ENCODE assay signal across 2 cellular contexts in genomic region chr10:58464956-58465355, GRCh38.
TF ChIP-seq lines count a peak whose summit lies in the region.

No MANE protein-coding gene starts in this region.

TF ChIP-seq in HepG2, 621 proteins besides CTCF, POLR2A, EP300 and RAD21:
- TF ChIP-seq ZNF30 (CRISPR knock-in tag; IDR thresholded peaks at IDR 0.05) (no peak), DDIT3 (CRISPR knock-in tag; IDR thresholded peaks at IDR 0.05) (no peak), RAD51 (IDR thresholded peaks at IDR 0.05; ENCODE audit: borderline replicate concordance) (no peak), ZFY (CRISPR knock-in tag; IDR thresholded peaks at IDR 0.05) (no peak), MATR3 (CRISPR knock-in tag; IDR thresholded peaks at IDR 0.05) (no peak), CHD4 (IDR thresholded peaks at IDR 0.05; ENCODE audit: borderline replicate concordance, low read length) (no peak), FUBP1 (CRISPR knock-in tag; IDR thresholded peaks at IDR 0.05; ENCODE audit: borderline replicate concordance) (no peak), THRA (CRISPR knock-in tag; IDR thresholded peaks at IDR 0.05; ENCODE audit: borderline replicate concordance) (no peak), SKI (IDR thresholded peaks at IDR 0.05; ENCODE audit: partially characterized antibody) (no peak), PLRG1 (conservative IDR thresholded peaks at IDR 0.05) (no peak), SAFB2 (CRISPR knock-in tag; IDR thresholded peaks at IDR 0.05; ENCODE audit: borderline replicate concordance, low read depth) (no peak), CC2D1A (CRISPR knock-in tag; IDR thresholded peaks at IDR 0.05) (no peak), SIN3B (IDR thresholded peaks at IDR 0.05; ENCODE audit: low read length) (no peak), TRIM24 (CRISPR knock-in tag; IDR thresholded peaks at IDR 0.05) (no peak), ZNF496 (CRISPR knock-in tag; IDR thresholded peaks at IDR 0.05; ENCODE audit: insufficient replicate concordance) (no peak), ZNF563 (CRISPR knock-in tag; IDR thresholded peaks at IDR 0.05) (no peak), HNF4G (IDR thresholded peaks at IDR 0.05; ENCODE audit: borderline replicate concordance, low read depth, low read length) (no peak), HNF4G (CRISPR knock-in tag; IDR thresholded peaks at IDR 0.05; ENCODE audit: borderline replicate concordance, low read depth) (no peak), THAP7 (CRISPR knock-in tag; IDR thresholded peaks at IDR 0.05) (no peak)
- TF ChIP-seq, protein P1, sequence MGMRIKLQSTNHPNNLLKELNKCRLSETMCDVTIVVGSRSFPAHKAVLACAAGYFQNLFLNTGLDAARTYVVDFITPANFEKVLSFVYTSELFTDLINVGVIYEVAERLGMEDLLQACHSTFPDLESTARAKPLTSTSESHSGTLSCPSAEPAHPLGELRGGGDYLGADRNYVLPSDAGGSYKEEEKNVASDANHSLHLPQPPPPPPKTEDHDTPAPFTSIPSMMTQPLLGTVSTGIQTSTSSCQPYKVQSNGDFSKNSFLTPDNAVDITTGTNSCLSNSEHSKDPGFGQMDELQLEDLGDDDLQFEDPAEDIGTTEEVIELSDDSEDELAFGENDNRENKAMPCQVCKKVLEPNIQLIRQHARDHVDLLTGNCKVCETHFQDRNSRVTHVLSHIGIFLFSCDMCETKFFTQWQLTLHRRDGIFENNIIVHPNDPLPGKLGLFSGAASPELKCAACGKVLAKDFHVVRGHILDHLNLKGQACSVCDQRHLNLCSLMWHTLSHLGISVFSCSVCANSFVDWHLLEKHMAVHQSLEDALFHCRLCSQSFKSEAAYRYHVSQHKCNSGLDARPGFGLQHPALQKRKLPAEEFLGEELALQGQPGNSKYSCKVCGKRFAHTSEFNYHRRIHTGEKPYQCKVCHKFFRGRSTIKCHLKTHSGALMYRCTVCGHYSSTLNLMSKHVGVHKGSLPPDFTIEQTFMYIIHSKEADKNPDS (CRISPR knock-in tag; IDR thresholded peaks at IDR 0.05) = no peak
- TF ChIP-seq, protein P2, sequence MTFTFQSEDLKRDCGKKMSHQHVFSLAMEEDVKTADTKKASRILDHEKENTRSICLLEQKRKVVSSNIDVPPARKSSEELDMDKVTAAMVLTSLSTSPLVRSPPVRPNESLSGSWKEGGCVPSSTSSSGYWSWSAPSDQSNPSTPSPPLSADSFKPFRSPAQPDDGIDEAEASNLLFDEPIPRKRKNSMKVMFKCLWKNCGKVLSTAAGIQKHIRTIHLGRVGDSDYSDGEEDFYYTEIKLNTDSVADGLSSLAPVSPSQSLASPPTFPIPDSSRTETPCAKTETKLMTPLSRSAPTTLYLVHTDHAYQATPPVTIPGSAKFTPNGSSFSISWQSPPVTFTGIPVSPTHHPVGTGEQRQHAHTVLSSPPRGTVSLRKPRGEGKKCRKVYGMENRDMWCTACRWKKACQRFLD (CRISPR knock-in tag; IDR thresholded peaks at IDR 0.05; ENCODE audit: borderline replicate concordance) = no peak

TF ChIP-seq in H1, 55 proteins besides CTCF, POLR2A, EP300 and RAD21:
- TF ChIP-seq BCL11A (IDR thresholded peaks at IDR 0.05; ENCODE audit: low read depth in 2 of 2, low read length in 2 of 2) = no peak
- TF ChIP-seq TAF7 (optimal IDR thresholded peaks at IDR 0.05; ENCODE audit: borderline replicate concordance, low read depth, low read length) = no peak
- no peak for TF ChIP-seq SIN3A (conservative IDR thresholded peaks at IDR 0.05 in 1 of 2, IDR thresholded peaks at IDR 0.05 in 1 of 2; ENCODE audit: low read depth in 1 of 2, low read length in 2 of 2)
- no peak for TF ChIP-seq CHD1 (IDR thresholded peaks at IDR 0.05; ENCODE audit: low read depth, low read length)
- no peak for TF ChIP-seq JUND (IDR thresholded peaks at IDR 0.05; ENCODE audit: low read length)
- TF ChIP-seq SP2 (IDR thresholded peaks at IDR 0.05; ENCODE audit: low read length) = no peak
- TF ChIP-seq RXRA (IDR thresholded peaks at IDR 0.05; ENCODE audit: insufficient read depth, low read depth, low read length) = no peak
- TF ChIP-seq USF2 (IDR thresholded peaks at IDR 0.05; ENCODE audit: low read length) = no peak
- no peak for TF ChIP-seq NRF1 (IDR thresholded peaks at IDR 0.05; ENCODE audit: low read depth, low read length)
- TF ChIP-seq EGR1 (IDR thresholded peaks at IDR 0.05; ENCODE audit: borderline replicate concordance, low read depth, low read length) = no peak
